1 cellular context compared by ENCODE assay signal in genomic region chr1:46369542-46370213, GRCh38.
TF ChIP-seq lines count a peak whose summit lies in the region.

No MANE protein-coding gene starts in this region.

TF ChIP-seq in H1, 55 proteins besides CTCF, POLR2A, EP300 and RAD21:
- TF ChIP-seq, protein P1, sequence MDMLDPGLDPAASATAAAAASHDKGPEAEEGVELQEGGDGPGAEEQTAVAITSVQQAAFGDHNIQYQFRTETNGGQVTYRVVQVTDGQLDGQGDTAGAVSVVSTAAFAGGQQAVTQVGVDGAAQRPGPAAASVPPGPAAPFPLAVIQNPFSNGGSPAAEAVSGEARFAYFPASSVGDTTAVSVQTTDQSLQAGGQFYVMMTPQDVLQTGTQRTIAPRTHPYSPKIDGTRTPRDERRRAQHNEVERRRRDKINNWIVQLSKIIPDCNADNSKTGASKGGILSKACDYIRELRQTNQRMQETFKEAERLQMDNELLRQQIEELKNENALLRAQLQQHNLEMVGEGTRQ (IDR thresholded peaks at IDR 0.05; ENCODE audit: low read length), result no peak
- TF ChIP-seq KDM5A (IDR thresholded peaks at IDR 0.05; ENCODE audit: low read length) (no peak), SP2 (IDR thresholded peaks at IDR 0.05; ENCODE audit: low read length) (no peak), BACH1 (IDR thresholded peaks at IDR 0.05; ENCODE audit: low read length) (no peak), ZNF274 (IDR thresholded peaks at IDR 0.05; ENCODE audit: borderline replicate concordance, extremely low read depth, low read length) (no peak), CEBPB (IDR thresholded peaks at IDR 0.05; ENCODE audit: low read depth, low read length) (no peak), HDAC6 (IDR thresholded peaks at IDR 0.05; ENCODE audit: low read depth, low read length) (no peak), EGR1 (IDR thresholded peaks at IDR 0.05; ENCODE audit: borderline replicate concordance, low read depth, low read length) (no peak)
- TF ChIP-seq, protein P2, sequence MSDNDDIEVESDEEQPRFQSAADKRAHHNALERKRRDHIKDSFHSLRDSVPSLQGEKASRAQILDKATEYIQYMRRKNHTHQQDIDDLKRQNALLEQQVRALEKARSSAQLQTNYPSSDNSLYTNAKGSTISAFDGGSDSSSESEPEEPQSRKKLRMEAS (IDR thresholded peaks at IDR 0.05), result no peak
